ENCODE assay signal across 8 cellular contexts in the genomic region with DNA sequence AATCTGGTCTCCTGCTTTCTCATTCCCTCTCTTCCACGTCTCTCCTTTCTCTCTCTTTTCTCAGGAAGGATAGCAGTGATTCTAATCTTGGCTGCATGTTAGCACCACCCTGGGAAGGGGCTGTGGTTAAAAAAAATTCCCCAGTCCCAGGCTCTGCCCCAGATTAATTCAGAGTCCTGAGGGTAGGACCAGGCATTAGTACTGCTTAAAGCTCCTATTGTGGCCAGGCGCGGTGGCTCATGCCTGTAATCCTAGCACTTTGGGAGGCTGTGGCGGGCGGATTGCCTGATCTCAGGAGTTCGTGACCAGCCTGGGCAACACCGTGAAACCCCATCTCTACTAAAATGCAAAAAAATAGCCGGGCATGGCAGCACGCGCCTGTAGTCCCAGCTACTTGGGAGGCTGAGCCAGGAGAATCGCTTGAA. TPM values are rescaled to one million over a fixed set of nuclear protein-coding genes. Genes with fewer than 3 reads are reported as not detected.
A peak's percentile ranks its signal among the peaks of the same experiment; 100 is the strongest.
DNase-seq lines count a peak whose midpoint lies in the region; ATAC-seq and TF ChIP-seq lines count a peak whose summit lies in the region.

No MANE protein-coding gene starts in this region.

- peak overlapping the region; percentile 89 for H3K27ac ChIP-seq in WERI-Rb-1

- peak overlapping the region; percentile 39 for H3K4me3 Mint-ChIP-seq in glutamatergic neuron (ENCODE audit: unreplicated experiment)
- H3K4me3 Mint-ChIP-seq in stimulated activated naive CD8-positive, alpha-beta T cell treated with anti-CD3 and anti-CD28 coated beads, Interleukin-15, amount 100 ng/mL, for 72 hours, result peak overlapping the region; percentile 82 to 84

- peak overlapping the region; percentile 34 for H3K27ac Mint-ChIP-seq in glutamatergic neuron (ENCODE audit: unreplicated experiment)
- H3K27ac Mint-ChIP-seq in stimulated activated naive CD8-positive, alpha-beta T cell treated with anti-CD3 and anti-CD28 coated beads, Interleukin-15, amount 100 ng/mL, for 72 hours, result peak overlapping the region; percentile 92

- peak overlapping the region; percentile 54 for H3K4me3 ChIP-seq in WERI-Rb-1 (ENCODE audit: low read depth, low read length)

- DNase-seq in NCI-H82 (lab: John Stamatoyannopoulos, UW) (peak; percentile 31), NCI-H82 treated with DMSO at 0.1 percent for 48 hours (lab: John Stamatoyannopoulos, UW; ENCODE audit: unreplicated experiment) (no peak), WERI-Rb-1 (peak; percentile 85), glutamatergic neuron (no peak), SHP77 treated with DMSO at 0.1 percent for 48 hours (lab: John Stamatoyannopoulos, UW) (no peak)
- no peak for DNase-seq in stimulated activated naive CD8-positive, alpha-beta T cell treated with anti-CD3 and anti-CD28 coated beads, Interleukin-15, amount 100 ng/mL, for 72 hours

- H3K27me3 ChIP-seq in WERI-Rb-1 (ENCODE audit: insufficient read depth, low read depth, severe bottlenecking), result no peaks in the 10 kb centered on the region

- H3K36me3 Mint-ChIP-seq in glutamatergic neuron (ENCODE audit: unreplicated experiment), result no peaks in the 10 kb centered on the region

- H3K36me3 ChIP-seq in WERI-Rb-1, result no peaks in the 10 kb centered on the region

- TF ChIP-seq CTCF in WERI-Rb-1 (IDR thresholded peaks at IDR 0.05; ENCODE audit: low read depth, low read length), result no peak
- no peak for TF ChIP-seq CTCF in glutamatergic neuron (IDR thresholded peaks at IDR 0.05; ENCODE audit: partially characterized antibody, unreplicated experiment)

- no peak for ATAC-seq in stimulated activated naive CD8-positive, alpha-beta T cell treated with anti-CD3 and anti-CD28 coated beads, Interleukin-15, amount 100 ng/mL, for 72 hours
- ATAC-seq in GM19328 (IDR thresholded peaks at IDR 0.05; ENCODE audit: unreplicated experiment), result no peak
- ATAC-seq in HG02973 (IDR thresholded peaks at IDR 0.05; ENCODE audit: unreplicated experiment), result no peak

- no peaks in the 10 kb centered on the region for H3K9me3 ChIP-seq in WERI-Rb-1 (ENCODE audit: severe bottlenecking)

- no peaks in the 10 kb centered on the region for H3K27me3 Mint-ChIP-seq in glutamatergic neuron (ENCODE audit: unreplicated experiment)
- no peaks in the 10 kb centered on the region for H3K27me3 Mint-ChIP-seq in stimulated activated naive CD8-positive, alpha-beta T cell treated with anti-CD3 and anti-CD28 coated beads, Interleukin-15, amount 100 ng/mL, for 72 hours

- H3K9me3 Mint-ChIP-seq in glutamatergic neuron (ENCODE audit: unreplicated experiment), result peaks cover 1% of the 10 kb centered on the region
- H3K9me3 Mint-ChIP-seq in stimulated activated naive CD8-positive, alpha-beta T cell treated with anti-CD3 and anti-CD28 coated beads, Interleukin-15, amount 100 ng/mL, for 72 hours, result no peaks in the 10 kb centered on the region

- H3K4me1 Mint-ChIP-seq in glutamatergic neuron (ENCODE audit: low read depth, unreplicated experiment), result peaks cover 15% of the 10 kb centered on the region
- H3K4me1 Mint-ChIP-seq in stimulated activated naive CD8-positive, alpha-beta T cell treated with anti-CD3 and anti-CD28 coated beads, Interleukin-15, amount 100 ng/mL, for 72 hours, result peaks cover 78% of the 10 kb centered on the region

RNA-seq across cellular contexts. Expression of gene EML4, which starts 35.4 kb away (rescaled TPM):
- 50.8 TPM for total RNA-seq in glutamatergic neuron (ENCODE audit: unreplicated experiment)

Comparison
In these comparisons a context has a peak if more than half of its experiments do, and no peak if none do; other contexts are left out.
1. DNase-seq: peak in NCI-H82 (single experiment) and WERI-Rb-1 (single experiment); none in NCI-H82 treated with DMSO at 0.1 percent for 48 hours (single experiment), glutamatergic neuron (single experiment), stimulated activated naive CD8-positive, alpha-beta T cell treated with anti-CD3 and anti-CD28 coated beads, Interleukin-15, amount 100 ng/mL, for 72 hours (0 of 2) and SHP77 treated with DMSO at 0.1 percent for 48 hours (single experiment).